In genomic region chr20:36154696-36155628, GRCh38 we compare ENCODE assay signal across 8 cellular contexts. TPM values are rescaled to one million over a fixed set of nuclear protein-coding genes. Genes with fewer than 3 reads are reported as not detected.
DNase-seq lines count a peak whose midpoint lies in the region; ATAC-seq, FAIRE-seq and TF ChIP-seq lines count a peak whose summit lies in the region.

TSS of gene EPB41L1 (plus strand) at chr20:36154740. CDS start at chr20:36173778, 19,038 bp downstream.

- H3K56ac ChIP-seq in H1 (replicated peaks; ENCODE audit: insufficient read length, low read depth, low read length), result no peak within 1 kb of the TSS

- peak within 1 kb of the TSS; percentile 87; the same call in 1 of the 2 replicates for H2AFZ ChIP-seq in H1 (ENCODE audit: low read length)

- TF ChIP-seq RAD21 in H1 (IDR thresholded peaks at IDR 0.05 in 1 of 2, conservative IDR thresholded peaks at IDR 0.05 in 1 of 2; ENCODE audit: low read depth in 2 of 2, low read length in 2 of 2), result no peak

- peak within 1 kb of the TSS; percentile 67 for H3K4me3 Mint-ChIP-seq in mesothelial cell of epicardium
- H3K4me3 Mint-ChIP-seq in type B pancreatic cell, result peak within 1 kb of the TSS; percentile 85

- peaks cover 44% of the 10 kb centered on the region for H3K27me3 ChIP-seq in DOHH2 (ENCODE audit: control insufficient read depth, low read length)
- peaks cover 5% of the 10 kb centered on the region for H3K27me3 ChIP-seq in NT2/D1 (ENCODE audit: insufficient read depth, insufficient read length)
- H3K27me3 ChIP-seq in H1 (replicated peaks in 1 of 4; ENCODE audit: control insufficient read depth in 3 of 4, extremely low read depth in 1 of 4, insufficient read depth in 3 of 4, low read length in 3 of 4), result peaks cover 0 to 4% (median under 1%) of the 10 kb centered on the region in 4 experiments; a peak in 3 of 7 replicates

- H3K9me3 ChIP-seq in DOHH2 (ENCODE audit: control insufficient read depth, insufficient read depth, low read length) (no peaks in the 10 kb centered on the region), NT2/D1 (ENCODE audit: insufficient read depth, low read length) (no peaks in the 10 kb centered on the region), H1 (ENCODE audit: insufficient read depth in 2 of 2, low read depth in 1 of 2, low read length in 1 of 2) (no peaks in the 10 kb centered on the region)

- H4K5ac ChIP-seq in H1 (ENCODE audit: insufficient read length, low read depth, low read length), result no peak within 1 kb of the TSS

- H3K27ac ChIP-seq in DOHH2 (ENCODE audit: low read depth, low read length) (no peak within 1 kb of the TSS), H1 (ENCODE audit: low read depth, low read length) (no peak within 1 kb of the TSS)

- H4K20me1 ChIP-seq in DOHH2 (ENCODE audit: control insufficient read depth, insufficient read depth, low read depth, low read length), result 0 out of 2 replicates have a peak, but pooled peaks cover 2% of the 10 kb centered on the region
- H4K20me1 ChIP-seq in H1 (replicated peaks in 1 of 2; ENCODE audit: control insufficient read depth in 1 of 2, insufficient read depth in 2 of 2, low read length in 2 of 2), result peaks cover 4 to 8% of the 10 kb centered on the region in 2 experiments

- WGBS in H1 (ENCODE audit: extremely low coverage in 1 of 2, insufficient coverage in 1 of 2, insufficient read length in 1 of 2, insufficient replicate concordance in 2 of 2, low coverage in 1 of 2, low lambda C conversion rate in 2 of 2, missing lambda C conversion rate in 1 of 2), 2 experiments, result 14% methylated on average over 24 of the region's 51 CpGs; no CpG with 5 or more reads in 1 of the 2 experiments

- ATAC-seq in HG03135 (IDR thresholded peaks at IDR 0.05; ENCODE audit: unreplicated experiment), result no peak
- ATAC-seq in HG02588 (IDR thresholded peaks at IDR 0.05; ENCODE audit: unreplicated experiment), result no peak

- H3K4me1 ChIP-seq in DOHH2 (ENCODE audit: control insufficient read depth, low read length), result no peaks in the 10 kb centered on the region
- H3K4me1 ChIP-seq in NT2/D1 (ENCODE audit: insufficient read depth, insufficient read length), result peaks cover 24% of the 10 kb centered on the region
- peaks cover 3 to 15% (median 9%) of the 10 kb centered on the region in 4 experiments for H3K4me1 ChIP-seq in H1 (replicated peaks in 1 of 4; ENCODE audit: control insufficient read depth in 3 of 4, insufficient read depth in 4 of 4, low read length in 3 of 4)

- CTCF ChIA-PET in H1 (lab: Charles Lee; ENCODE audit: partially characterized antibody), result interaction anchor here (0.6 to 5.9 kb wide), 13 partner anchors 10 to 284 kb away, joined by 3 to 114 read pairs (median 22); no protein-coding TSS in a partner anchor

- FAIRE-seq in H1 (lab: Jason Lieb, UNC), result no peak

- no peaks in the 10 kb centered on the region; the same call in 1 of the 2 replicates for H3K79me1 ChIP-seq in H1 (ENCODE audit: low read depth, low read length)

- no peak within 1 kb of the TSS for H3K23ac ChIP-seq in H1 (ENCODE audit: insufficient read length)

- no peaks in the 10 kb centered on the region for H3K9me3 Mint-ChIP-seq in mesothelial cell of epicardium
- no peaks in the 10 kb centered on the region for H3K9me3 Mint-ChIP-seq in type B pancreatic cell

- H3K23me2 ChIP-seq in H1 (ENCODE audit: low read depth, low read length), result peaks cover 6% of the 10 kb centered on the region; the same call in 1 of the 2 replicates

- TF ChIP-seq EP300 in H1 (IDR thresholded peaks at IDR 0.05; ENCODE audit: borderline replicate concordance in 1 of 2, low read depth in 2 of 2, low read length in 2 of 2), result no peak

- no peak within 1 kb of the TSS for H3K14ac ChIP-seq in H1 (ENCODE audit: insufficient read length)

- POLR2A ChIA-PET in H1 (lab: Charles Lee; ENCODE audit: partially characterized antibody), result no interaction called here

- no peaks in the 10 kb centered on the region for H3K36me3 ChIP-seq in DOHH2 (ENCODE audit: control insufficient read depth, low read length)
- no peaks in the 10 kb centered on the region for H3K36me3 ChIP-seq in NT2/D1 (ENCODE audit: insufficient read depth, insufficient read length, low read length)
- no peaks in the 10 kb centered on the region for H3K36me3 ChIP-seq in H1 (ENCODE audit: control insufficient read depth in 2 of 4, insufficient read depth in 4 of 4, low read length in 3 of 4)

- no peaks in the 10 kb centered on the region for H3K27me3 Mint-ChIP-seq in mesothelial cell of epicardium (ENCODE audit: low read depth)
- no peaks in the 10 kb centered on the region for H3K27me3 Mint-ChIP-seq in type B pancreatic cell

- no peak within 1 kb of the TSS for H3K4ac ChIP-seq in H1 (replicated peaks; ENCODE audit: insufficient read length, low read depth, low read length)

- peak within 1 kb of the TSS; percentile 10; the same call in 1 of the 2 replicates for H2BK12ac ChIP-seq in H1 (ENCODE audit: low read depth, low read length)

- peak within 1 kb of the TSS; percentile 61; the same call in 1 of the 2 replicates for H2AK5ac ChIP-seq in H1 (ENCODE audit: low read depth, low read length)

- DNase-seq in NT2/D1 (ENCODE audit: low read depth, low spot score), result no peak
- DNase-seq in H1 (ENCODE audit: low read depth in 1 of 2, low spot score in 2 of 2), result peak in 1 of 2 experiments; percentile 79
- DNase-seq in mesothelial cell of epicardium (ENCODE audit: low spot score in 2 of 2, unreplicated experiment in 2 of 2), result peak in 1 of 2 experiments; percentile 77
- DNase-seq in type B pancreatic cell (ENCODE audit: extremely low spot score, unreplicated experiment), result no peak
- no peak for DNase-seq in GDM1 (lab: John Stamatoyannopoulos, UW)

- no peaks in the 10 kb centered on the region for H3F3A ChIP-seq in DOHH2 (ENCODE audit: control insufficient read depth, insufficient read depth)

- H3K4me2 ChIP-seq in DOHH2 (ENCODE audit: low read length) (peak within 1 kb of the TSS; percentile 53), H1 (ENCODE audit: insufficient read depth in 1 of 2, low read depth in 2 of 2, low read length in 2 of 2) (peak within 1 kb of the TSS; percentile 79 to 90)

- no peak for TF ChIP-seq CTCF in DOHH2 (IDR thresholded peaks at IDR 0.05; ENCODE audit: low read depth, low read length, poor library complexity, severe bottlenecking)
- TF ChIP-seq CTCF in H1 (IDR thresholded peaks at IDR 0.05; ENCODE audit: control extremely low read depth in 1 of 3, insufficient read depth in 1 of 3, low read depth in 1 of 3, low read length in 3 of 3), result no peak
- TF ChIP-seq CTCF in mesothelial cell of epicardium (IDR thresholded peaks at IDR 0.05; ENCODE audit: unreplicated experiment), result no peak
- no peak for TF ChIP-seq CTCF in type B pancreatic cell (conservative IDR thresholded peaks at IDR 0.05)

- no peak within 1 kb of the TSS for H2BK120ac ChIP-seq in H1 (replicated peaks; ENCODE audit: low read depth, low read length)

- peak within 1 kb of the TSS; percentile 40 for H3K27ac Mint-ChIP-seq in mesothelial cell of epicardium
- peak within 1 kb of the TSS; percentile 47 for H3K27ac Mint-ChIP-seq in type B pancreatic cell

- no peaks in the 10 kb centered on the region for H3K36me3 Mint-ChIP-seq in mesothelial cell of epicardium
- H3K36me3 Mint-ChIP-seq in type B pancreatic cell, result no peaks in the 10 kb centered on the region

- no peak within 1 kb of the TSS for H2BK5ac ChIP-seq in H1 (ENCODE audit: low read depth, low read length)

- peak within 1 kb of the TSS; percentile 77 for H3K9ac ChIP-seq in NT2/D1 (ENCODE audit: insufficient read length, low read depth)
- H3K9ac ChIP-seq in H1 (replicated peaks in 1 of 4; ENCODE audit: extremely low read depth in 1 of 4, low read depth in 3 of 4, low read length in 3 of 4), result peak within 1 kb of the TSS in 3 of 4 experiments; percentile 15 to 64 (median 33); a peak in 3 of 7 replicates

- H4K91ac ChIP-seq in H1 (replicated peaks; ENCODE audit: insufficient read length, low read length), result no peak within 1 kb of the TSS

- H3K18ac ChIP-seq in H1 (ENCODE audit: extremely low read depth, low read length), result peak within 1 kb of the TSS; percentile 78; the same call in 1 of the 2 replicates

- H3K4me3 ChIP-seq in DOHH2 (ENCODE audit: low read length) (peak within 1 kb of the TSS; percentile 41; the same call in 1 of the 2 replicates), NT2/D1 (ENCODE audit: insufficient read length, low read depth) (peak within 1 kb of the TSS; percentile 72), H1 (ENCODE audit: extremely low read depth in 1 of 4, insufficient read depth in 2 of 4, low read depth in 3 of 4, low read length in 4 of 4) (peak within 1 kb of the TSS; percentile 50 to 91 (median 57))

- TF ChIP-seq POLR2A in H1 (IDR thresholded peaks at IDR 0.05; ENCODE audit: control extremely low read depth in 1 of 2, low read depth in 2 of 2, low read length in 2 of 2), result no peak

- H3K79me2 ChIP-seq in DOHH2 (ENCODE audit: control insufficient read depth, low read length) (no peaks in the 10 kb centered on the region), H1 (ENCODE audit: control insufficient read depth in 1 of 2, insufficient read depth in 2 of 2, low read length in 2 of 2) (no peaks in the 10 kb centered on the region)

- H4K8ac ChIP-seq in H1 (ENCODE audit: extremely low read depth, insufficient read depth, low read length), result peak within 1 kb of the TSS; percentile 51

- H2BK15ac ChIP-seq in H1 (ENCODE audit: low read length), result peak within 1 kb of the TSS; percentile 82; the same call in 1 of the 2 replicates

- H3K4me1 Mint-ChIP-seq in mesothelial cell of epicardium, result peaks cover 23% of the 10 kb centered on the region
- H3K4me1 Mint-ChIP-seq in type B pancreatic cell (ENCODE audit: unreplicated experiment), result peaks cover 16% of the 10 kb centered on the region

- H3K9me2 ChIP-seq in DOHH2 (replicated peaks; ENCODE audit: control insufficient read depth, low read length), result no peaks in the 10 kb centered on the region

- no peak within 1 kb of the TSS for H2BK20ac ChIP-seq in H1 (ENCODE audit: low read length)

TF ChIP-seq in H1, 55 proteins besides CTCF, POLR2A, EP300 and RAD21 (continues in another document):
- peak; percentile 50 for TF ChIP-seq ASH2L (IDR thresholded peaks at IDR 0.05; ENCODE audit: low read length)

RNA-seq across cellular contexts. Expression of gene EPB41L1, which starts in this region (rescaled TPM):
- total RNA-seq in H1 (2021; fragmentation: NEBNext Ultra II Directional; extraction: Animal tissue kit (Norgen Biotek cat#: 25700)), result 36.0 and 42.0 TPM in 2 replicates
- 14.8 and 23.1 TPM in 2 replicates for polyA plus RNA-seq in H1 (2011; rRNA removed)
- polyA plus RNA-seq in H1 (2011; cell fraction: cytosol; rRNA removed), result 12.6 TPM
- 51.3 TPM for polyA plus RNA-seq in H1 (2011; cell fraction: nucleus; rRNA removed)
- polyA plus RNA-seq in H1 (2012, experiment 1 of 2), result 23.1 to 30.3 TPM (median 25.6 TPM) in 4 replicates
- polyA plus RNA-seq in H1 (2012, experiment 2 of 2), result 12.7 TPM
- polyA plus RNA-seq in H1 (2013, experiment 1 of 2), result 29.1 TPM
- 28.9 TPM for polyA plus RNA-seq in H1 (2013, experiment 2 of 2)
- polyA minus RNA-seq in H1 (2011; rRNA and poly(A)+ RNA removed), result 19.7 and 25.0 TPM in 2 replicates
- 20.4 TPM for polyA minus RNA-seq in H1 (2011; cell fraction: cytosol; rRNA and poly(A)+ RNA removed)
- 31.3 TPM for polyA minus RNA-seq in H1 (2011; cell fraction: nucleus; rRNA and poly(A)+ RNA removed)
- total RNA-seq in mesothelial cell of epicardium, result 42.8 to 44.3 TPM (median 43.1 TPM) in 3 replicates
- total RNA-seq in type B pancreatic cell (ENCODE audit: low replicate concordance), result 62.7 and 68.1 TPM in 2 replicates
